Comparison of ENCODE assay signal across 8 cellular contexts in the genomic region with DNA sequence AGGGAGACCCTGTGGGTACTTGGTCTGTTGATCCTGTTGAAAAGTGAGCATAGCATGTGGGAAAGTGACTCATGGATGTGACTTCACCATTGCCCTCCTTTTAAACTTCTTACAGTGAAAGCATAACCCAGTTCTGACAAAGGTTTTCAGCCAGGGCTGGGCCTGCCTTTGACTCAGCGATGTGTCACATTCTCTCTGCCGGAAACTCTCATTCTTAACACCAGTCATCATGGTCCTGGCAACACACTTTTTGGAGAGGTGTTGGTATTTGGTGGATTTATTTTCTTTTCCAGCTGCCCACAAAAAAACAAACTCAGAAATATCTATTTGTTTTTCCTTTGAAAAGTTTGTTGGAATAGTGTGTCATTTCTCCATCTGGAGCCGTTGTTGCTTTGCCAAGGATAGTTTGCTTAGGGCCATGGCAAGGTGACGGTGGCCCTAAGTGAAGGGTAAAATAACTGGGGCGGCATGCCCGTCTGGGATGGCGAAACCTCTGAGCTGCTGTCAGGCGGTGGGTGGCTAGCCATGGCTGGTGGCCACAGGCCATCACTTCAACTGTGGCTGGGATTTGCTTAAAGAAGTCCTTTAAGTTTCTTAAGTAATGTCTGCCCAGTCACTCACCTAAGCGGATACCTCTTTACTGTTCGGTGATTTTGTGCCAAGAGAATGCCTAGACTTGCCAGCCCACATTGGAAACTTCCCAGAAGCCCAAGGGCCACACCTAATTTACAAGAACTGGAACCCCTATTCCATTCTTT.
A peak's percentile ranks its signal among the peaks of the same experiment; 100 is the strongest.
DNase-seq lines count a peak whose midpoint lies in the region; ATAC-seq, FAIRE-seq and TF ChIP-seq lines count a peak whose summit lies in the region.

No MANE protein-coding gene starts in this region.

- intact Hi-C loops in kidney (cut with DNase I) = no loop called here

- FAIRE-seq in kidney (lab: Jason Lieb, UNC) = no peak

- no peaks in the 10 kb centered on the region for H3K27me3 ChIP-seq in AG04450 (ENCODE audit: control insufficient read depth, insufficient read depth, low read length)

- ATAC-seq in HG02759 (IDR thresholded peaks at IDR 0.05; ENCODE audit: unreplicated experiment) (peak; percentile 52), HG03469 (IDR thresholded peaks at IDR 0.05; ENCODE audit: unreplicated experiment) (no peak)
- peak; percentile 92 for ATAC-seq in activated naive CD8-positive, alpha-beta T cell treated with anti-CD3 and anti-CD28 coated beads, Interleukin-2, amount 50 U/mL, for 24 hours
- ATAC-seq in stimulated activated effector memory CD8-positive, alpha-beta T cell treated with anti-CD3 and anti-CD28 coated beads, Interleukin-12 subunit alpha, Interleukin-12 subunit beta, amount 100 ng/mL, for 72 hours = peak; percentile 99

- peak overlapping the region; percentile 88 for H3K27ac ChIP-seq in AG04450 (ENCODE audit: low read depth, low read length)
- no peak overlapping the region for H3K27ac ChIP-seq in kidney (ENCODE audit: low read depth in 2 of 2, low read length in 2 of 2)

- H3K9ac ChIP-seq in kidney (ENCODE audit: low read length in 2 of 2) = no peak overlapping the region

- POLR2A ChIA-PET in AG04450 (lab: Yijun Ruan, JAX) = interaction anchor here (0.6 to 2.2 kb wide), 3 partner anchors 61 to 80 kb away, joined by 4 to 5 read pairs (median 5); no protein-coding TSS in a partner anchor

- H3K4me3 Mint-ChIP-seq in activated naive CD8-positive, alpha-beta T cell treated with anti-CD3 and anti-CD28 coated beads, Interleukin-2, amount 50 U/mL, for 24 hours = no peak overlapping the region
- H3K4me3 Mint-ChIP-seq in stimulated activated effector memory CD8-positive, alpha-beta T cell treated with anti-CD3 and anti-CD28 coated beads, Interleukin-12 subunit alpha, Interleukin-12 subunit beta, amount 100 ng/mL, for 72 hours = no peak overlapping the region

- H3K4me1 Mint-ChIP-seq in activated naive CD8-positive, alpha-beta T cell treated with anti-CD3 and anti-CD28 coated beads, Interleukin-2, amount 50 U/mL, for 24 hours = peaks cover 9% of the 10 kb centered on the region
- H3K4me1 Mint-ChIP-seq in stimulated activated effector memory CD8-positive, alpha-beta T cell treated with anti-CD3 and anti-CD28 coated beads, Interleukin-12 subunit alpha, Interleukin-12 subunit beta, amount 100 ng/mL, for 72 hours = peaks cover 24% of the 10 kb centered on the region

- peaks cover 2% of the 10 kb centered on the region for H3K27me3 Mint-ChIP-seq in activated naive CD8-positive, alpha-beta T cell treated with anti-CD3 and anti-CD28 coated beads, Interleukin-2, amount 50 U/mL, for 24 hours

- no peaks in the 10 kb centered on the region for H3K36me3 ChIP-seq in kidney (ENCODE audit: control insufficient read depth in 1 of 2, insufficient read depth in 2 of 2, low read length in 2 of 2)

- H3K9me3 ChIP-seq in AG04450 (ENCODE audit: control insufficient read depth, insufficient read depth, low read length) = peaks cover 2% of the 10 kb centered on the region; the same call in 1 of the 2 replicates
- H3K9me3 ChIP-seq in kidney (ENCODE audit: control insufficient read depth in 1 of 2, low read length in 2 of 2) = no peaks in the 10 kb centered on the region

- no peaks in the 10 kb centered on the region for H3K36me3 Mint-ChIP-seq in activated naive CD8-positive, alpha-beta T cell treated with anti-CD3 and anti-CD28 coated beads, Interleukin-2, amount 50 U/mL, for 24 hours (ENCODE audit: low read depth)
- no peaks in the 10 kb centered on the region for H3K36me3 Mint-ChIP-seq in stimulated activated effector memory CD8-positive, alpha-beta T cell treated with anti-CD3 and anti-CD28 coated beads, Interleukin-12 subunit alpha, Interleukin-12 subunit beta, amount 100 ng/mL, for 72 hours

- CTCF ChIA-PET in AG04450 (lab: Charles Lee) = no interaction called here

- H3K9me3 Mint-ChIP-seq in activated naive CD8-positive, alpha-beta T cell treated with anti-CD3 and anti-CD28 coated beads, Interleukin-2, amount 50 U/mL, for 24 hours = no peaks in the 10 kb centered on the region
- H3K9me3 Mint-ChIP-seq in stimulated activated effector memory CD8-positive, alpha-beta T cell treated with anti-CD3 and anti-CD28 coated beads, Interleukin-12 subunit alpha, Interleukin-12 subunit beta, amount 100 ng/mL, for 72 hours = no peaks in the 10 kb centered on the region

- H3K27ac Mint-ChIP-seq in activated naive CD8-positive, alpha-beta T cell treated with anti-CD3 and anti-CD28 coated beads, Interleukin-2, amount 50 U/mL, for 24 hours = no peak overlapping the region
- H3K27ac Mint-ChIP-seq in stimulated activated effector memory CD8-positive, alpha-beta T cell treated with anti-CD3 and anti-CD28 coated beads, Interleukin-12 subunit alpha, Interleukin-12 subunit beta, amount 100 ng/mL, for 72 hours = no peak overlapping the region

- TF ChIP-seq CTCF in AG04450 (IDR thresholded peaks at IDR 0.05; ENCODE audit: low read depth, low read length) (no peak), kidney (IDR thresholded peaks at IDR 0.05; ENCODE audit: borderline replicate concordance, extremely low read depth, insufficient read depth) (no peak)

- no peak overlapping the region for H3K4me3 ChIP-seq in AG04450 (ENCODE audit: low read depth, low read length)
- H3K4me3 ChIP-seq in kidney (ENCODE audit: low read length in 2 of 2) = no peak overlapping the region

- no peaks in the 10 kb centered on the region for H3K4me1 ChIP-seq in kidney (ENCODE audit: control insufficient read depth in 1 of 2, insufficient read depth in 1 of 2, low read depth in 1 of 2, low read length in 2 of 2)

- DNase-seq in AG04450 (ENCODE audit: low read depth, low spot score) (peak; percentile 91), kidney (peak; percentile 59), DMS79 (lab: John Stamatoyannopoulos, UW) (no peak), NOMO-1 treated with dmso at 0.1 percent for 144 hours (lab: John Stamatoyannopoulos, UW; ENCODE audit: unreplicated experiment) (no peak)
- peak; percentile 15 for DNase-seq in activated naive CD8-positive, alpha-beta T cell treated with anti-CD3 and anti-CD28 coated beads, Interleukin-2, amount 50 U/mL, for 24 hours
- DNase-seq in stimulated activated effector memory CD8-positive, alpha-beta T cell treated with anti-CD3 and anti-CD28 coated beads, Interleukin-12 subunit alpha, Interleukin-12 subunit beta, amount 100 ng/mL, for 72 hours (ENCODE audit: low spot score in 2 of 2) = peak; percentile 16 to 61

Comparison
In these comparisons a context has a peak if more than half of its experiments do, and no peak if none do; other contexts are left out.
1. DNase-seq: peak in AG04450 (single experiment), activated naive CD8-positive, alpha-beta T cell treated with anti-CD3 and anti-CD28 coated beads, Interleukin-2, amount 50 U/mL, for 24 hours (single experiment), kidney (single experiment) and stimulated activated effector memory CD8-positive, alpha-beta T cell treated with anti-CD3 and anti-CD28 coated beads, Interleukin-12 subunit alpha, Interleukin-12 subunit beta, amount 100 ng/mL, for 72 hours (2 of 2); none in DMS79 (single experiment) and NOMO-1 treated with dmso at 0.1 percent for 144 hours (single experiment).